Comparison of ENCODE assay signal across 20 cellular contexts in genomic region chr5:38286038-38286437, GRCh38. TPM values are rescaled to one million over a fixed set of nuclear protein-coding genes. Genes with fewer than 3 reads are reported as not detected.
"Had no signal": no experiment of that assay in that cellular context is flagged by ENCODE, and none has a peak within 500 bp of the region (broad histone marks: within the 10 kb centered on the region; RNA-seq: fewer than 3 reads in every experiment).

No MANE protein-coding gene starts in this region.

- H3K4me2 ChIP-seq: neural progenitor cell had no signal

- DNase-seq: cortex of kidney; effector memory CD8-positive, alpha-beta T cell; erythroblast; immature natural killer cell; islet precursor cell; mesendoderm; midbrain; naive thymus-derived CD4-positive, alpha-beta T cell; right lobe of liver; small intestine; stimulated activated CD4-positive, alpha-beta T cell treated with anti-CD3 and anti-CD28 coated beads, Interleukin-15, amount 100 ng/mL, for 24 hours; stimulated activated CD4-positive, alpha-beta T cell treated with anti-CD3 and anti-CD28 coated beads, Interleukin-2, amount 100 ng/mL, for 48 hours; stimulated activated naive CD4-positive, alpha-beta T cell; stimulated activated naive CD8-positive, alpha-beta T cell treated with anti-CD3 and anti-CD28 coated beads, Interleukin-15, amount 100 ng/mL, for 72 hours; testis; tibial artery; upper lobe of left lung; uterus had no signal

- H3K9me3 ChIP-seq: right lobe of liver, testis, tibial artery, upper lobe of left lung, uterus had no signal

- H3K36me3 ChIP-seq: neural progenitor cell, right lobe of liver, tibial artery, upper lobe of left lung, uterus had no signal

- H3K4me1 ChIP-seq: parathyroid adenoma, right lobe of liver, testis, tibial artery, uterus had no signal

- H3K79me2 ChIP-seq: parathyroid adenoma had no signal

- H3K27me3 ChIP-seq: neural progenitor cell, right lobe of liver, testis, tibial artery, upper lobe of left lung, uterus had no signal

- H3K9ac ChIP-seq: neural progenitor cell, parathyroid adenoma had no signal

- H3K4me3 ChIP-seq: neural progenitor cell, right lobe of liver, testis, tibial artery, upper lobe of left lung, uterus had no signal

- H2AFZ ChIP-seq: neural progenitor cell, parathyroid adenoma had no signal

- H3K27ac ChIP-seq: neural progenitor cell, parathyroid adenoma, right lobe of liver, testis, tibial artery, upper lobe of left lung, uterus had no signal

RNA-seq across cellular contexts. Expression of gene EGFLAM, which starts 27.7 kb away (rescaled TPM):
- total RNA-seq: naive thymus-derived CD4-positive, alpha-beta T cell had no signal
- polyA plus RNA-seq: immature natural killer cell; naive thymus-derived CD4-positive, alpha-beta T cell had no signal
